In the genomic region with DNA sequence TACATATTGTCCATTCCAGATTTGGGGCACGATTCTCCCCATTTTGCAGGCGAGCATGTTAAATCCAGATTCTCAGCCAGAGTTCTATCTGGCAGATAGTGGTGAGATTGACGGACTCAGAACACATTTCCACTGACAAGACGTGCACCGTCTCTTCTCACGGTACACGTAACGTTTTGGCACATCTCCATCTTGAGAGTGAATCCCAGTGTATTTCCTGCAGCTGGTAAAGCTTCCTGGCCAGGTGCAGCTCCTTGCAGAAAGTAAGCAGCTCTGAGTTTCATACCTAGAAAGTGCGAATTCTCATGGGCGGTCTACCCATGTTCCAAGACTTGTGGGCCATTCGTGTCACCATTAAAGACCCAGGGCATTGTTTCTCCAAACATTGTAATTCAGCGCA, we compare ENCODE assay signal across 20 cellular contexts.
DNase-seq lines count a peak whose midpoint lies in the region; TF ChIP-seq lines count a peak whose summit lies in the region.
"Had no signal": no experiment of that assay in that cellular context is flagged by ENCODE, and none has a peak within 500 bp of the region (broad histone marks: within the 10 kb centered on the region; RNA-seq: fewer than 3 reads in every experiment).

No MANE protein-coding gene starts in this region.

- no peak overlapping the region for H3K4me3 ChIP-seq in stomach
- H3K4me3 ChIP-seq: A549, GM12878, MG63, SJSA1 had no signal

- peaks cover 0 to 2% (median 0%) of the 10 kb centered on the region in 4 donors for H3K4me1 ChIP-seq in stomach
- H3K4me1 ChIP-seq: Caco-2 had no signal

- no peaks in the 10 kb centered on the region for H3K36me3 ChIP-seq in stomach
- H3K36me3 ChIP-seq: MG63, SJSA1 had no signal

- no peak for TF ChIP-seq POLR2A in stomach (IDR thresholded peaks at IDR 0.05)

- H3K27ac ChIP-seq in stomach: no peak overlapping the region
- H3K27ac ChIP-seq: A549, RWPE1 had no signal

- DNase-seq in NCI-H510A treated with DMSO at 0.1 percent for 48 hours (lab: John Stamatoyannopoulos, UW) (peak; percentile 29), NCI-H510A (lab: John Stamatoyannopoulos, UW) (no peak), NAMALWA (ENCODE audit: low spot score) (peak; percentile 49), RPMI8226 (peak; percentile 93), DMS53 (lab: John Stamatoyannopoulos, UW) (no peak), NCI-H524 treated with DMSO at 0.1 percent for 48 hours (lab: John Stamatoyannopoulos, UW) (no peak), stomach (no peak)
- DNase-seq in activated CD4-positive, alpha-beta T cell treated with anti-CD3 and anti-CD28 coated beads for 48 hours: no peak
- DNase-seq: Caco-2; HFFc6; MG63; NCI-H187; NCI-H2171 treated with DMSO at 0.1 percent for 48 hours; NCI-H524; NK-92 treated with Interleukin-12 subunit alpha and Interleukin-12 subunit beta, amount 100 ng/mL, for 24 hours; OCI-M1 had no signal

- TF ChIP-seq CTCF in stomach (IDR thresholded peaks at IDR 0.05): no peak

- intact Hi-C loops in stomach (cut with DNase I; ENCODE audit: low total_unique reads): no loop called here

- H3K9me3 ChIP-seq in stomach: no peaks in the 10 kb centered on the region
- H3K9me3 ChIP-seq: A549, Caco-2, MG63, SJSA1 had no signal

- WGBS in stomach, 5 donors: 78 to 91% (median 87%) methylated on average over 12 of the region's 12 CpGs

- no peaks in the 10 kb centered on the region for H3K27me3 ChIP-seq in stomach
- H3K27me3 ChIP-seq: MG63, SJSA1 had no signal

- no peak for TF ChIP-seq EP300 in stomach (IDR thresholded peaks at IDR 0.05)

Comparison
In these comparisons a context has a peak if more than half of its experiments do, and no peak if none do; other contexts are left out.
1. DNase-seq: peak in NCI-H510A treated with DMSO at 0.1 percent for 48 hours (single experiment), NAMALWA (single experiment) and RPMI8226 (single experiment); none in NCI-H510A (single experiment), DMS53 (single experiment), activated CD4-positive, alpha-beta T cell treated with anti-CD3 and anti-CD28 coated beads for 48 hours (single experiment), NCI-H524 treated with DMSO at 0.1 percent for 48 hours (single experiment) and stomach (single experiment).